In the genomic region with DNA sequence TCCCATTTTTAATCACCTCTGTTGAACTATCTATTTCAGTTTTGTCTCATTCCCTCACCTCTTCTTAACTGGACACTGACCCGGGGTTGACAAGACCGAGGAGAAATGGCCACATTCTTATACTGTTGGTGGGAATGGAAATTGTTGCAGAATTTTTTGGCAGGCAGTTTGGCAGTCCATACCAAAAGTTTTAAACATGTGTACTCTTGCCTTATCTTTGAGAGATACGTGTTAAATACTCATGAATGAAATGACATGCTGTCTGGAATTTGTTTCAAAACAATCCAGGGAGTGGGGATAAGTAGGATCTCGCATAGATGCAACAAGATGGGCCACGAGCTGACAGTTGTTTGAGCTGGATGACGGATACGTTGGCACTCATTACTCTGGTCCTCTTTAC, we compare ENCODE assay signal across 1 cellular context.
TF ChIP-seq lines count a peak whose summit lies in the region.

No MANE protein-coding gene starts in this region.

TF ChIP-seq in SK-N-SH, 30 proteins besides CTCF, POLR2A, EP300 and RAD21 (continued from another document):
- TF ChIP-seq TAF1 (IDR thresholded peaks at IDR 0.05; ENCODE audit: borderline replicate concordance, low read depth, low read length) (no peak), TEAD4 (IDR thresholded peaks at IDR 0.05; ENCODE audit: borderline replicate concordance, insufficient read depth) (no peak), FOXM1 (IDR thresholded peaks at IDR 0.05; ENCODE audit: low read depth) (no peak), RCOR1 (IDR thresholded peaks at IDR 0.05; ENCODE audit: low read length) (no peak), YY1 (IDR thresholded peaks at IDR 0.05; ENCODE audit: low read depth) (no peak), GATA2 (CRISPR knock-in tag; IDR thresholded peaks at IDR 0.05) (no peak), RFX5 (IDR thresholded peaks at IDR 0.05; ENCODE audit: low read length) (no peak)
